9 cellular contexts compared by ENCODE assay signal in the genomic region with DNA sequence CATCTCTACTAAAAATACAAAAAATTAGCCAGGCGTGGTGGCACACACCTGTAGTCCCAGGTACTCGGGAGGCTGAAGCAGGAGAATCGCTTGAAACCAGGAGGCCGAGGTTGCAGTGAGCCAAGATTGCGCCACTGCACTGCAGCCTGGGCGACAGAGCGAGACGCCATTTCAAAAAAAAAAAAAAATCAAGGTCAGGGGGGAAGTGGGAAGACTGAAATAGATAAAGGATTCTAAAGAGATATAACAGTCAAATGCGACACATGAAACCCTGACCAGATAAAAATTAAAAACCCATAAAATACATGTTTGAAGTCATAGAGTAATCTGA. TPM values are rescaled to one million over a fixed set of nuclear protein-coding genes. Genes with fewer than 3 reads are reported as not detected.
"Had no signal": no experiment of that assay in that cellular context is flagged by ENCODE, and none has a peak within 500 bp of the region (broad histone marks: within the 10 kb centered on the region; RNA-seq: fewer than 3 reads in every experiment).

No MANE protein-coding gene starts in this region.

RNA-seq across cellular contexts. Expression of gene SERPIND1, which starts 4.5 kb away (rescaled TPM):
- total RNA-seq: left ventricle myocardium superior; mucosa of descending colon; myocyte; naive thymus-derived CD8-positive, alpha-beta T cell; neural crest cell; osteoblast; prostate gland; transverse colon; vagina had no signal
